21 cellular contexts compared by ENCODE assay signal in genomic region chr11:118111744-118112035, GRCh38. TPM values are rescaled to one million over a fixed set of nuclear protein-coding genes. Genes with fewer than 3 reads are reported as not detected.
DNase-seq lines count a peak whose midpoint lies in the region; ATAC-seq and TF ChIP-seq lines count a peak whose summit lies in the region.
"Had no signal": no experiment of that assay in that cellular context is flagged by ENCODE, and none has a peak within 500 bp of the region (broad histone marks: within the 10 kb centered on the region; RNA-seq: fewer than 3 reads in every experiment).

No MANE protein-coding gene starts in this region.

- no peaks in the 10 kb centered on the region for H3K9me3 ChIP-seq in colonic mucosa
- no peaks in the 10 kb centered on the region for H3K9me3 ChIP-seq in mucosa of stomach (ENCODE audit: control insufficient read depth, low read length)
- no peaks in the 10 kb centered on the region for H3K9me3 ChIP-seq in naive thymus-derived CD4-positive, alpha-beta T cell (ENCODE audit: control insufficient read depth in 2 of 3, low read length in 3 of 3)
- H3K9me3 ChIP-seq in psoas muscle: no peaks in the 10 kb centered on the region
- no peaks in the 10 kb centered on the region for H3K9me3 ChIP-seq in BE2C
- H3K9me3 ChIP-seq: BLaER1 treated with 17β-estradiol and CSF1 and Interleukin-3, amounts not matched to agents 10 nM and 100 nM; HAP-1 had no signal

- H3K27me3 Mint-ChIP-seq in naive thymus-derived CD4-positive, alpha-beta T cell: peaks cover 5 to 23% (median 12%) of the 10 kb centered on the region in 5 donors

- intact Hi-C loops in colonic mucosa (cut with DNase I) (no loop called here), psoas muscle (cut with DNase I) (no loop called here)
- intact Hi-C loops in naive thymus-derived CD4-positive, alpha-beta T cell (cut with micrococcal nuclease): no loop called here

- H3K4me1 Mint-ChIP-seq in stimulated activated effector memory CD8-positive, alpha-beta T cell treated with anti-CD3 and anti-CD28 coated beads, Interleukin-12 subunit alpha, Interleukin-12 subunit beta, amount 100 ng/mL, for 72 hours: peaks cover 13% of the 10 kb centered on the region
- H3K4me1 Mint-ChIP-seq in naive thymus-derived CD4-positive, alpha-beta T cell: peaks cover 0 to 13% (median 0%) of the 10 kb centered on the region in 7 donors

- POLR2A ChIA-PET in naive thymus-derived CD4-positive, alpha-beta T cell (lab: Charles Lee): no interaction called here

- H3K27me3 ChIP-seq in colonic mucosa: no peaks in the 10 kb centered on the region
- no peaks in the 10 kb centered on the region for H3K27me3 ChIP-seq in mucosa of stomach (ENCODE audit: control insufficient read depth, insufficient read depth, low read length)
- no peaks in the 10 kb centered on the region for H3K27me3 ChIP-seq in naive thymus-derived CD4-positive, alpha-beta T cell (ENCODE audit: control insufficient read depth in 2 of 2, insufficient read depth in 2 of 2, low read length in 2 of 2)
- H3K27me3 ChIP-seq in psoas muscle (ENCODE audit: insufficient read depth in 3 of 3, low read length in 2 of 3): peaks cover 0 to 2% (median 0%) of the 10 kb centered on the region in 3 donors
- H3K27me3 ChIP-seq in BE2C: peaks cover 21% of the 10 kb centered on the region
- H3K27me3 ChIP-seq: BLaER1 treated with 17β-estradiol and CSF1 and Interleukin-3, amounts not matched to agents 10 nM and 100 nM had no signal

- no peaks in the 10 kb centered on the region for H3K36me3 Mint-ChIP-seq in stimulated activated effector memory CD8-positive, alpha-beta T cell treated with anti-CD3 and anti-CD28 coated beads, Interleukin-12 subunit alpha, Interleukin-12 subunit beta, amount 100 ng/mL, for 72 hours
- H3K36me3 Mint-ChIP-seq in naive thymus-derived CD4-positive, alpha-beta T cell: no peaks in the 10 kb centered on the region
- H3K36me3 Mint-ChIP-seq: CD8-positive, alpha-beta T cell had no signal

- TF ChIP-seq CTCF in colonic mucosa (IDR thresholded peaks at IDR 0.05) (no peak), psoas muscle (IDR thresholded peaks at IDR 0.05) (no peak), BE2C (IDR thresholded peaks at IDR 0.05; ENCODE audit: low read depth, low read length) (no peak)

- no peak for ATAC-seq in stimulated activated effector memory CD8-positive, alpha-beta T cell treated with anti-CD3 and anti-CD28 coated beads, Interleukin-12 subunit alpha, Interleukin-12 subunit beta, amount 100 ng/mL, for 72 hours
- no peak for ATAC-seq in naive thymus-derived CD4-positive, alpha-beta T cell
- ATAC-seq in psoas muscle: no peak
- ATAC-seq: CD8-positive, alpha-beta T cell had no signal

- no peaks in the 10 kb centered on the region for H3K9me3 Mint-ChIP-seq in stimulated activated effector memory CD8-positive, alpha-beta T cell treated with anti-CD3 and anti-CD28 coated beads, Interleukin-12 subunit alpha, Interleukin-12 subunit beta, amount 100 ng/mL, for 72 hours
- no peaks in the 10 kb centered on the region for H3K9me3 Mint-ChIP-seq in naive thymus-derived CD4-positive, alpha-beta T cell
- H3K9me3 Mint-ChIP-seq: CD8-positive, alpha-beta T cell had no signal

- no peak overlapping the region for H3K4me3 ChIP-seq in colonic mucosa
- no peak overlapping the region for H3K4me3 ChIP-seq in mucosa of stomach (ENCODE audit: low read length)
- no peak overlapping the region for H3K4me3 ChIP-seq in naive thymus-derived CD4-positive, alpha-beta T cell (ENCODE audit: low read length)
- H3K4me3 ChIP-seq in psoas muscle: no peak overlapping the region
- no peak overlapping the region for H3K4me3 ChIP-seq in BE2C (ENCODE audit: low read depth, low read length)
- H3K4me3 ChIP-seq: BLaER1 treated with 17β-estradiol and CSF1 and Interleukin-3, amounts not matched to agents 10 nM and 100 nM; GM23248; HAP-1 had no signal

- H3K4me1 ChIP-seq in colonic mucosa (no peaks in the 10 kb centered on the region), mucosa of stomach (ENCODE audit: control insufficient read depth, insufficient read depth, low read length) (peaks cover 6% of the 10 kb centered on the region), psoas muscle (peaks cover 4% of the 10 kb centered on the region), BE2C (no peaks in the 10 kb centered on the region)
- no peaks in the 10 kb centered on the region for H3K4me1 ChIP-seq in naive thymus-derived CD4-positive, alpha-beta T cell (ENCODE audit: control insufficient read depth in 2 of 2, insufficient read depth in 2 of 2, low read length in 2 of 2)
- H3K4me1 ChIP-seq: HAP-1 had no signal

- H3K36me3 ChIP-seq in colonic mucosa (no peaks in the 10 kb centered on the region), mucosa of stomach (ENCODE audit: control insufficient read depth, insufficient read depth, low read length) (no peaks in the 10 kb centered on the region), psoas muscle (ENCODE audit: insufficient read depth in 1 of 2, low read depth in 1 of 2) (no peaks in the 10 kb centered on the region), BE2C (no peaks in the 10 kb centered on the region)
- no peaks in the 10 kb centered on the region for H3K36me3 ChIP-seq in naive thymus-derived CD4-positive, alpha-beta T cell (ENCODE audit: control insufficient read depth in 2 of 3, insufficient read depth in 3 of 3, low read length in 3 of 3)
- H3K36me3 ChIP-seq: BLaER1 treated with 17β-estradiol and CSF1 and Interleukin-3, amounts not matched to agents 10 nM and 100 nM; HAP-1 had no signal

- CTCF ChIA-PET in naive thymus-derived CD4-positive, alpha-beta T cell (lab: Charles Lee): no interaction called here

- H3K9ac ChIP-seq in colonic mucosa (ENCODE audit: low read depth in 2 of 2, low read length in 2 of 2): no peak overlapping the region
- H3K9ac ChIP-seq in mucosa of stomach (ENCODE audit: low read length): peak overlapping the region; percentile 7
- H3K9ac ChIP-seq: BLaER1 treated with 17β-estradiol and CSF1 and Interleukin-3, amounts not matched to agents 10 nM and 100 nM; GM23248 had no signal

- peak overlapping the region; percentile 61 for H3K27ac Mint-ChIP-seq in stimulated activated effector memory CD8-positive, alpha-beta T cell treated with anti-CD3 and anti-CD28 coated beads, Interleukin-12 subunit alpha, Interleukin-12 subunit beta, amount 100 ng/mL, for 72 hours
- H3K27ac Mint-ChIP-seq in naive thymus-derived CD4-positive, alpha-beta T cell: no peak overlapping the region
- H3K27ac Mint-ChIP-seq: CD8-positive, alpha-beta T cell had no signal

- 80 to 88% (median 87%) methylated on average over 6 of the region's 6 CpGs for WGBS in psoas muscle, 3 donors

- H3K4me3 Mint-ChIP-seq in stimulated activated effector memory CD8-positive, alpha-beta T cell treated with anti-CD3 and anti-CD28 coated beads, Interleukin-12 subunit alpha, Interleukin-12 subunit beta, amount 100 ng/mL, for 72 hours: no peak overlapping the region
- no peak overlapping the region for H3K4me3 Mint-ChIP-seq in naive thymus-derived CD4-positive, alpha-beta T cell
- H3K4me3 Mint-ChIP-seq: CD8-positive, alpha-beta T cell had no signal

- H3K27ac ChIP-seq in colonic mucosa (peak overlapping the region; percentile 40), psoas muscle (no peak overlapping the region)
- H3K27ac ChIP-seq in naive thymus-derived CD4-positive, alpha-beta T cell (ENCODE audit: low read depth, low read length): no peak overlapping the region
- H3K27ac ChIP-seq: BLaER1 treated with 17β-estradiol and CSF1 and Interleukin-3, amounts not matched to agents 10 nM and 100 nM; GM23248; HL-60 had no signal

- DNase-seq in activated effector memory CD4-positive, alpha-beta T cell treated with anti-CD3 and anti-CD28 coated beads, Interleukin-2, amount 50 U/mL, for 16 hours: peak; percentile 39
- no peak for DNase-seq in activated effector memory CD4-positive, alpha-beta T cell treated with Interleukin-2 at 50 U/mL for 16 hours
- no peak for DNase-seq in colonic mucosa
- no peak for DNase-seq in stimulated activated effector memory CD8-positive, alpha-beta T cell treated with anti-CD3 and anti-CD28 coated beads, Interleukin-12 subunit alpha, Interleukin-12 subunit beta, amount 100 ng/mL, for 72 hours (ENCODE audit: low spot score in 2 of 2)
- no peak for DNase-seq in naive thymus-derived CD4-positive, alpha-beta T cell
- DNase-seq in psoas muscle: no peak
- no peak for DNase-seq in BE2C
- DNase-seq: 8988T; Calu3; CD8-positive, alpha-beta T cell; DMS79 treated with DMSO at 0.1 percent for 48 hours; GF-D8; GM23248 had no signal

RNA-seq across cellular contexts. Expression of gene SMIM35, which starts 24.9 kb away (rescaled TPM):
- total RNA-seq in colonic mucosa (not detected), psoas muscle (under 1 TPM in 1 of 4 donors, not detected in 3; 0.09 TPM)
- under 1 TPM in 3 of 5 experiments, not detected in 2; 0.11 to 0.60 (median 0.37) TPM for total RNA-seq in naive thymus-derived CD4-positive, alpha-beta T cell
- polyA plus RNA-seq in naive thymus-derived CD4-positive, alpha-beta T cell: under 1 TPM in 1 of 2 donors, not detected in 1; 0.18 TPM
- polyA plus RNA-seq in psoas muscle: not detected
- polyA plus RNA-seq in BE2C (2012; ENCODE audit: insufficient read depth, insufficient read length, low read depth): not detected
- total RNA-seq: A673, Calu3, GM23248, H4, HT1080 had no signal
- polyA plus RNA-seq: AG04450, GM23248 had no signal

RNA-seq across cellular contexts. Expression of gene TMPRSS4, which starts 34.8 kb away (rescaled TPM):
- total RNA-seq in colonic mucosa (100 to 1,000 TPM; 309 to 344 TPM), psoas muscle (under 1 TPM in 1 of 4 donors, not detected in 3; 0.47 TPM)
- not detected for total RNA-seq in naive thymus-derived CD4-positive, alpha-beta T cell
- not detected for polyA plus RNA-seq in naive thymus-derived CD4-positive, alpha-beta T cell
- polyA plus RNA-seq in psoas muscle: under 1 TPM in 1 of 3 donors, not detected in 2; 0.12 TPM
- not detected for polyA plus RNA-seq in BE2C (2012; ENCODE audit: insufficient read depth, insufficient read length, low read depth)
- total RNA-seq: A673; CD8-positive, alpha-beta T cell; GM23248; H4; HT1080 had no signal
- polyA plus RNA-seq: AG04450, GM23248 had no signal

RNA-seq across cellular contexts. Expression of gene SCN4B, which starts 40.9 kb away (rescaled TPM):
- total RNA-seq in colonic mucosa (1 to 10 TPM in 1 of 2 donors, under 1 TPM in 1; 0.59 to 1.5 TPM), psoas muscle (10 to 100 TPM in 1 of 4 donors, 1 to 10 TPM in 3; 5.1 to 15.1 (median 7.8) TPM)
- total RNA-seq in naive thymus-derived CD4-positive, alpha-beta T cell: under 1 TPM in 1 of 5 experiments, not detected in 4; 0.19 TPM
- polyA plus RNA-seq in naive thymus-derived CD4-positive, alpha-beta T cell: not detected
- polyA plus RNA-seq in psoas muscle: 1 to 10 TPM; 3.6 to 6.3 (median 4.1) TPM
- polyA plus RNA-seq in BE2C (2012; ENCODE audit: insufficient read depth, insufficient read length, low read depth): 0.29 TPM
- total RNA-seq: Calu3; CD8-positive, alpha-beta T cell; GM23248; HT1080 had no signal
- polyA plus RNA-seq: GM23248 had no signal

Comparison
In these comparisons a context has a peak if more than half of its experiments do, and no peak if none do; other contexts are left out.
1. RNA of gene TMPRSS4, which starts 34.8 kb away (total RNA-seq): 309 to 344 TPM in colonic mucosa; 0.47 TPM in psoas muscle and not detected in naive thymus-derived CD4-positive, alpha-beta T cell; every median in the first group is over 100 times any median in the second.